9 cellular contexts compared by ENCODE assay signal in genomic region chr11:61892085-61892370, GRCh38. TPM values are rescaled to one million over a fixed set of nuclear protein-coding genes. Genes with fewer than 3 reads are reported as not detected.
DNase-seq lines count a peak whose midpoint lies in the region; ATAC-seq, FAIRE-seq and TF ChIP-seq lines count a peak whose summit lies in the region.
"Had no signal": no experiment of that assay in that cellular context is flagged by ENCODE, and none has a peak within 500 bp of the region (broad histone marks: within the 10 kb centered on the region; RNA-seq: fewer than 3 reads in every experiment).

No MANE protein-coding gene starts in this region.

- H3K36me3 ChIP-seq in neural progenitor cell, result no peaks in the 10 kb centered on the region

- intact Hi-C loops in dorsolateral prefrontal cortex (cut with DNase I), result loop anchor here (5.0 to 10.0 kb wide), 4 partner anchors 75 to 443 kb away; partner anchors contain the start of genes ASRGL1 (in 1 of the 2) and FADS1 (in 1 of the 2)

- no peak for ATAC-seq in HG02571 (IDR thresholded peaks at IDR 0.05; ENCODE audit: unreplicated experiment)

- H3K27ac ChIP-seq in dorsolateral prefrontal cortex (peak overlapping the region in 57 of 59 donors; percentile 70 to 96 (median 91)), neural progenitor cell (no peak overlapping the region)

- H3K27me3 Mint-ChIP-seq in activated naive CD4-positive, alpha-beta T cell treated with anti-CD3 and anti-CD28 coated beads, Interleukin-2, amount 50 U/mL, for 24 hours, result no peaks in the 10 kb centered on the region
- peaks cover 11% of the 10 kb centered on the region for H3K27me3 Mint-ChIP-seq in neural progenitor cell (ENCODE audit: insufficient read depth, low read depth)

- H3K9ac ChIP-seq in neural progenitor cell, result no peak overlapping the region

- H3K9me3 ChIP-seq in neural progenitor cell (ENCODE audit: low read depth), result no peaks in the 10 kb centered on the region

- H3K4me3 Mint-ChIP-seq in activated naive CD4-positive, alpha-beta T cell treated with anti-CD3 and anti-CD28 coated beads, Interleukin-2, amount 50 U/mL, for 24 hours, result peak overlapping the region; percentile 66
- peak overlapping the region; percentile 82 for H3K4me3 Mint-ChIP-seq in neural progenitor cell

- peak overlapping the region; percentile 52 to 97 (median 87) for H3K4me3 ChIP-seq in dorsolateral prefrontal cortex
- H3K4me3 ChIP-seq in neural progenitor cell, result peak overlapping the region; percentile 76

- H3K79me2 ChIP-seq in neural progenitor cell (ENCODE audit: low read depth), result no peaks in the 10 kb centered on the region

- H3K4me1 Mint-ChIP-seq in activated naive CD4-positive, alpha-beta T cell treated with anti-CD3 and anti-CD28 coated beads, Interleukin-2, amount 50 U/mL, for 24 hours, result peaks cover 3% of the 10 kb centered on the region
- H3K4me1 Mint-ChIP-seq in neural progenitor cell, result peaks cover 4% of the 10 kb centered on the region

- peak overlapping the region; percentile 96 for H3K4me2 ChIP-seq in neural progenitor cell

- no peaks in the 10 kb centered on the region for H3K27me3 ChIP-seq in dorsolateral prefrontal cortex
- H3K27me3 ChIP-seq in neural progenitor cell, result peaks cover 18% of the 10 kb centered on the region

- TF ChIP-seq CTCF in dorsolateral prefrontal cortex (IDR thresholded peaks at IDR 0.05 in 54 of 56, conservative IDR thresholded peaks at IDR 0.05 in 2 of 56; ENCODE audit: low read depth in 1 of 56, partially characterized antibody in 56 of 56), result peak in 4 of 56 donors; percentile 2 to 23 (median 7)
- no peak for TF ChIP-seq CTCF in neural progenitor cell (IDR thresholded peaks at IDR 0.05)

- TF ChIP-seq POLR2A in H54 (IDR thresholded peaks at IDR 0.05; ENCODE audit: low read depth, low read length), result no peak

- H4K20me1 ChIP-seq in neural progenitor cell (ENCODE audit: low read depth), result peaks cover 7% of the 10 kb centered on the region

- H3K27ac Mint-ChIP-seq in activated naive CD4-positive, alpha-beta T cell treated with anti-CD3 and anti-CD28 coated beads, Interleukin-2, amount 50 U/mL, for 24 hours, result no peak overlapping the region
- H3K27ac Mint-ChIP-seq in neural progenitor cell, result no peak overlapping the region

- H3K9me3 Mint-ChIP-seq in activated naive CD4-positive, alpha-beta T cell treated with anti-CD3 and anti-CD28 coated beads, Interleukin-2, amount 50 U/mL, for 24 hours, result no peaks in the 10 kb centered on the region
- no peaks in the 10 kb centered on the region for H3K9me3 Mint-ChIP-seq in neural progenitor cell

- H3F3A ChIP-seq in neural progenitor cell (ENCODE audit: low read depth), result peaks cover 15% of the 10 kb centered on the region

- no peak for DNase-seq in activated naive CD4-positive, alpha-beta T cell (lab: John Stamatoyannopoulos, UW)
- DNase-seq in NCI-H146 (lab: John Stamatoyannopoulos, UW) (peak; percentile 68), dorsolateral prefrontal cortex (no peak), neural progenitor cell (ENCODE audit: low spot score) (no peak), H54 (ENCODE audit: insufficient read length, low spot score) (no peak), KG1 (lab: John Stamatoyannopoulos, UW) (no peak)

- H3K36me3 Mint-ChIP-seq in activated naive CD4-positive, alpha-beta T cell treated with anti-CD3 and anti-CD28 coated beads, Interleukin-2, amount 50 U/mL, for 24 hours, result no peaks in the 10 kb centered on the region
- H3K36me3 Mint-ChIP-seq in neural progenitor cell, result no peaks in the 10 kb centered on the region

- no peak for FAIRE-seq in H54 (lab: Jason Lieb, UNC)

- H3K4me1 ChIP-seq in neural progenitor cell, result peaks cover 11% of the 10 kb centered on the region

- H2AFZ ChIP-seq in neural progenitor cell (replicated peaks), result peak overlapping the region; percentile 85

RNA-seq across cellular contexts. Expression of gene FADS3, which starts 0.7 kb away (rescaled TPM):
- total RNA-seq in dorsolateral prefrontal cortex, result 100 to 1,000 TPM in 31 of 120 experiments, 10 to 100 TPM in 89; 52.0 to 134 (median 87.6) TPM
- total RNA-seq in neural progenitor cell (ENCODE audit: low replicate concordance), result 10.1 and 28.7 TPM in 2 replicates

RNA-seq across cellular contexts. Expression of gene RAB3IL1, which starts 25.3 kb away (rescaled TPM):
- total RNA-seq in dorsolateral prefrontal cortex (10 to 100 TPM in 71 of 120 experiments, 1 to 10 TPM in 49; 5.8 to 23.3 (median 10.7) TPM), neural progenitor cell (ENCODE audit: low replicate concordance) (1.4 TPM in 2 replicates)

RNA-seq across cellular contexts. Expression of gene BEST1, which starts 58.1 kb away (rescaled TPM):
- 100 to 1,000 TPM in 2 of 120 experiments, 10 to 100 TPM in 118; 10.7 to 176 (median 32.0) TPM for total RNA-seq in dorsolateral prefrontal cortex
- 0.15 TPM in 1 of 2 replicates, not detected in the other for total RNA-seq in neural progenitor cell (ENCODE audit: low replicate concordance)
- total RNA-seq: glomerular endothelial cell had no signal

Comparison
In these comparisons a context has a peak if more than half of its experiments do, and no peak if none do; other contexts are left out.
1. RNA of gene BEST1, which starts 58.1 kb away (total RNA-seq): 10.7 to 176 TPM in dorsolateral prefrontal cortex; 0.15 TPM in neural progenitor cell; every median in the first group is over 10 times any median in the second.